ENCODE assay signal across 16 cellular contexts in genomic region chr3:29514170-29514569, GRCh38.
DNase-seq lines count a peak whose midpoint lies in the region; ATAC-seq, FAIRE-seq and TF ChIP-seq lines count a peak whose summit lies in the region.
"Had no signal": no experiment of that assay in that cellular context is flagged by ENCODE, and none has a peak within 500 bp of the region (broad histone marks: within the 10 kb centered on the region; RNA-seq: fewer than 3 reads in every experiment).

No MANE protein-coding gene starts in this region.

- no peak overlapping the region for H3K9ac ChIP-seq in liver (ENCODE audit: low read depth in 1 of 2, low read length in 2 of 2)
- H3K9ac ChIP-seq in HepG2 (ENCODE audit: insufficient read depth, low read depth, low read length), result no peak overlapping the region

- no peak for DNase-seq in HepG2 (ENCODE audit: low spot score)
- DNase-seq in fibroblast of gingiva (ENCODE audit: low read depth), result peak; percentile 79
- DNase-seq in right lobe of liver, result no peak
- no peak for DNase-seq in stimulated activated naive CD8-positive, alpha-beta T cell treated with anti-CD3 and anti-CD28 coated beads, Interleukin-15, Interleukin-2, amounts not matched to agents 100 U/mL and 50 U/mL, for 24 hours
- DNase-seq in T-helper 1 cell, result no peak
- no peak for DNase-seq in activated effector memory CD4-positive, alpha-beta T cell treated with Interleukin-2 at 50 U/mL for 16 hours
- no peak for DNase-seq in CD8-positive, alpha-beta memory T cell
- DNase-seq: brain microvascular endothelial cell; CD8-positive, alpha-beta T cell; naive B cell; NCI-H1436; NCI-H2227 treated with DMSO at 0.1 percent for 48 hours had no signal

- H3K4me3 ChIP-seq in liver (ENCODE audit: low read depth in 1 of 3, low read length in 3 of 3) (no peak overlapping the region), HepG2 (replicated peaks in 1 of 3; ENCODE audit: insufficient read depth in 1 of 3, low read depth in 2 of 3, low read length in 3 of 3) (no peak overlapping the region), right lobe of liver (no peak overlapping the region)
- no peak overlapping the region for H3K4me3 ChIP-seq in CD8-positive, alpha-beta memory T cell (ENCODE audit: low read length)

- no peaks in the 10 kb centered on the region for H3K79me2 ChIP-seq in HepG2 (ENCODE audit: insufficient read depth, low read length)

- H3K4me3 Mint-ChIP-seq in CD8-positive, alpha-beta memory T cell, result no peak overlapping the region
- H3K4me3 Mint-ChIP-seq: activated naive CD4-positive, alpha-beta T cell treated with anti-CD3 and anti-CD28 coated beads, Interleukin-2, amount 50 U/mL, for 24 hours; CD8-positive, alpha-beta T cell; naive B cell; stimulated activated naive CD8-positive, alpha-beta T cell treated with anti-CD3 and anti-CD28 coated beads, Interleukin-15, Interleukin-2, amounts not matched to agents 100 ng/mL and 50 ng/mL, for 24 hours had no signal

- no peak overlapping the region for H3K27ac Mint-ChIP-seq in CD8-positive, alpha-beta memory T cell
- H3K27ac Mint-ChIP-seq: activated naive CD4-positive, alpha-beta T cell treated with anti-CD3 and anti-CD28 coated beads, Interleukin-2, amount 50 U/mL, for 24 hours; CD8-positive, alpha-beta T cell; naive B cell; progenitor cell of endocrine pancreas; stimulated activated naive CD8-positive, alpha-beta T cell treated with anti-CD3 and anti-CD28 coated beads, Interleukin-15, Interleukin-2, amounts not matched to agents 100 ng/mL and 50 ng/mL, for 24 hours had no signal

- H2AFZ ChIP-seq in HepG2 (ENCODE audit: low read length), result no peak overlapping the region

- intact Hi-C loops in HepG2 (cut with micrococcal nuclease; ENCODE audit: unreplicated experiment), result no loop called here
- intact Hi-C loops in right lobe of liver (cut with DNase I), result no loop called here

- POLR2A ChIA-PET in HepG2 (lab: Yijun Ruan, JAX), result no interaction called here
- POLR2A ChIA-PET in CD8-positive, alpha-beta memory T cell (lab: Charles Lee), result no interaction called here

- ATAC-seq in HepG2, result no peak
- peak in 3 of 4 donors; percentile 58 to 69 (median 62) for ATAC-seq in right lobe of liver
- ATAC-seq in stimulated activated naive CD8-positive, alpha-beta T cell treated with anti-CD3 and anti-CD28 coated beads, Interleukin-15, Interleukin-2, amounts not matched to agents 100 U/mL and 50 U/mL, for 24 hours, result no peak
- ATAC-seq: CD8-positive, alpha-beta T cell had no signal

- TF ChIP-seq POLR2A in HepG2 (IDR thresholded peaks at IDR 0.05; ENCODE audit: insufficient read depth in 1 of 2, low read depth in 2 of 2, low read length in 2 of 2) (no peak), right lobe of liver (IDR thresholded peaks at IDR 0.05) (no peak)

- H3K27me3 ChIP-seq in liver (ENCODE audit: control insufficient read depth in 4 of 4, insufficient read depth in 4 of 4, low read length in 3 of 4) (no peaks in the 10 kb centered on the region), HepG2 (ENCODE audit: control insufficient read depth in 1 of 2, insufficient read depth in 2 of 2, low read length in 2 of 2) (no peaks in the 10 kb centered on the region), right lobe of liver (no peaks in the 10 kb centered on the region)
- H3K27me3 ChIP-seq in CD8-positive, alpha-beta memory T cell (ENCODE audit: insufficient read depth, low read length, poor library complexity, severe bottlenecking), result no peaks in the 10 kb centered on the region
- H3K27me3 ChIP-seq: brain microvascular endothelial cell had no signal

- no peaks in the 10 kb centered on the region for H3K36me3 Mint-ChIP-seq in CD8-positive, alpha-beta memory T cell
- H3K36me3 Mint-ChIP-seq: activated naive CD4-positive, alpha-beta T cell treated with anti-CD3 and anti-CD28 coated beads, Interleukin-2, amount 50 U/mL, for 24 hours; CD8-positive, alpha-beta T cell; naive B cell had no signal

- BruUV-seq in HepG2 (replicated peaks; lab: Mats Ljungman, UMichigan), result no TSS peak

- H3K4me1 Mint-ChIP-seq in CD8-positive, alpha-beta memory T cell, result no peaks in the 10 kb centered on the region
- H3K4me1 Mint-ChIP-seq: activated naive CD4-positive, alpha-beta T cell treated with anti-CD3 and anti-CD28 coated beads, Interleukin-2, amount 50 U/mL, for 24 hours had no signal

- H3K4me1 ChIP-seq in liver (ENCODE audit: control insufficient read depth in 4 of 4, insufficient read depth in 4 of 4, low read length in 3 of 4) (peaks cover 0 to 16% (median 2%) of the 10 kb centered on the region in 4 donors), HepG2 (ENCODE audit: insufficient read depth, low read length) (no peaks in the 10 kb centered on the region), right lobe of liver (peaks cover 0 to 17% (median 8%) of the 10 kb centered on the region in 4 donors)
- H3K4me1 ChIP-seq in CD8-positive, alpha-beta memory T cell (ENCODE audit: insufficient read depth, low read length), result no peaks in the 10 kb centered on the region

- in situ Hi-C loops in HepG2 (cut with HindIII; ENCODE audit: extremely low pct_ligation_motif_present, low pct_unique_long_range_greater_than_20kb), result no loop called here

- no peak for TF ChIP-seq RAD21 in liver (IDR thresholded peaks at IDR 0.05)
- no peak for TF ChIP-seq RAD21 in HepG2 (CRISPR knock-in tag; IDR thresholded peaks at IDR 0.05)

- FAIRE-seq in HepG2 (lab: Jason Lieb, UNC), result no peak

- no peaks in the 10 kb centered on the region for H3K27me3 Mint-ChIP-seq in CD8-positive, alpha-beta memory T cell

- TF ChIP-seq EP300 in HepG2 (IDR thresholded peaks at IDR 0.05; ENCODE audit: low read depth in 2 of 2, low read length in 2 of 2) (no peak), HepG2 (CRISPR knock-in tag; IDR thresholded peaks at IDR 0.05; ENCODE audit: borderline replicate concordance) (no peak)

- no peak overlapping the region for H3K4me2 ChIP-seq in HepG2 (ENCODE audit: low read depth, low read length)

- H3K27ac ChIP-seq in liver (ENCODE audit: low read depth in 1 of 2, low read length in 2 of 2), result no peak overlapping the region
- H3K27ac ChIP-seq in HepG2 (ENCODE audit: extremely low read length, insufficient read depth, low read length), result no peak overlapping the region
- no peak overlapping the region for H3K27ac ChIP-seq in right lobe of liver
- no peak overlapping the region for H3K27ac ChIP-seq in CD8-positive, alpha-beta memory T cell (ENCODE audit: low read depth, low read length)

- H3K36me3 ChIP-seq in liver (ENCODE audit: control insufficient read depth in 4 of 4, insufficient read depth in 3 of 4, low read depth in 1 of 4, low read length in 3 of 4) (no peaks in the 10 kb centered on the region), HepG2 (replicated peaks in 1 of 2; ENCODE audit: control insufficient read depth in 1 of 2, insufficient read depth in 2 of 2, low read length in 2 of 2) (no peaks in the 10 kb centered on the region), right lobe of liver (no peaks in the 10 kb centered on the region)
- no peaks in the 10 kb centered on the region for H3K36me3 ChIP-seq in CD8-positive, alpha-beta memory T cell (ENCODE audit: insufficient read depth, low read length)
- H3K36me3 ChIP-seq: brain microvascular endothelial cell had no signal

- H3K9me3 Mint-ChIP-seq in CD8-positive, alpha-beta memory T cell, result peaks cover 0 to 3% (median 0%) of the 10 kb centered on the region in 5 donors

- H3K9me3 ChIP-seq in liver (ENCODE audit: control insufficient read depth in 4 of 4, low read length in 3 of 4), result no peaks in the 10 kb centered on the region
- no peaks in the 10 kb centered on the region for H3K9me3 ChIP-seq in HepG2 (ENCODE audit: low read length)
- no peaks in the 10 kb centered on the region for H3K9me3 ChIP-seq in right lobe of liver
- H3K9me3 ChIP-seq in CD8-positive, alpha-beta memory T cell (ENCODE audit: low read length), result no peaks in the 10 kb centered on the region

- CTCF ChIA-PET in HepG2 (lab: Yijun Ruan, JAX; ENCODE audit: low intra/inter-chr PET ratio, low total read pairs), result no interaction called here
- CTCF ChIA-PET in CD8-positive, alpha-beta memory T cell (lab: Charles Lee), result no interaction called here

- no peaks in the 10 kb centered on the region for H4K20me1 ChIP-seq in HepG2 (ENCODE audit: insufficient read depth, low read length)

- no peak for TF ChIP-seq CTCF in liver (IDR thresholded peaks at IDR 0.05; ENCODE audit: low read depth, low read length, missing input control)
- no peak for TF ChIP-seq CTCF in HepG2 (CRISPR knock-in tag; IDR thresholded peaks at IDR 0.05)
- no peak for TF ChIP-seq CTCF in right lobe of liver (IDR thresholded peaks at IDR 0.05)

- WGBS in liver, result 43% methylated on average over 3 of the region's 3 CpGs
- 22% methylated on average over 3 of the region's 3 CpGs for WGBS in HepG2 (ENCODE audit: low lambda C conversion rate)
- 34% methylated on average over 3 of the region's 3 CpGs for WGBS in right lobe of liver (ENCODE audit: insufficient coverage, low coverage, low lambda C conversion rate, missing lambda C conversion rate)

TF ChIP-seq in liver, 16 proteins besides CTCF, POLR2A, EP300 and RAD21:
- TF ChIP-seq JUND (IDR thresholded peaks at IDR 0.05) (no peak), TAF1 (conservative IDR thresholded peaks at IDR 0.05) (no peak), RXRA (IDR thresholded peaks at IDR 0.05) (peak; percentile 51 to 55)
- TF ChIP-seq, protein P1, sequence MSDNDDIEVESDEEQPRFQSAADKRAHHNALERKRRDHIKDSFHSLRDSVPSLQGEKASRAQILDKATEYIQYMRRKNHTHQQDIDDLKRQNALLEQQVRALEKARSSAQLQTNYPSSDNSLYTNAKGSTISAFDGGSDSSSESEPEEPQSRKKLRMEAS (IDR thresholded peaks at IDR 0.05), result no peak

Comparison
In these comparisons a context has a peak if more than half of its experiments do, and no peak if none do; other contexts are left out.
1. ATAC-seq: peak in right lobe of liver (3 of 4); none in HepG2 (single experiment) and stimulated activated naive CD8-positive, alpha-beta T cell treated with anti-CD3 and anti-CD28 coated beads, Interleukin-15, Interleukin-2, amounts not matched to agents 100 U/mL and 50 U/mL, for 24 hours (single experiment).